ENCODE assay signal across 20 cellular contexts in genomic region chr9:125434986-125435775, GRCh38.
"Had no signal": no experiment of that assay in that cellular context is flagged by ENCODE, and none has a peak within 500 bp of the region (broad histone marks: within the 10 kb centered on the region; RNA-seq: fewer than 3 reads in every experiment).

No MANE protein-coding gene starts in this region.

- H3K9me3 Mint-ChIP-seq: activated naive CD4-positive, alpha-beta T cell treated with anti-CD3 and anti-CD28 coated beads, Interleukin-2, amount 50 U/mL, for 72 hours; effector memory CD8-positive, alpha-beta T cell; neural progenitor cell; stimulated activated memory B cell treated with anti-CD40 and anti-IgM and Interleukin-4, amounts not matched to agents 10 μg/mL and 1 μg/mL and 100 μg/mL, for 72 hours; T-helper 2 cell treated with Interferon-gamma antibody and Interleukin-4, amounts not matched to agents 5 μg/mL and 100 μg/mL, for 36 hours had no signal

- H3K4me1 ChIP-seq: esophagus squamous epithelium, spleen had no signal

- H3K9ac ChIP-seq: neural progenitor cell had no signal

- H3K36me3 Mint-ChIP-seq: activated naive CD4-positive, alpha-beta T cell treated with anti-CD3 and anti-CD28 coated beads, Interleukin-2, amount 50 U/mL, for 72 hours; neural progenitor cell had no signal

- H3K27ac ChIP-seq: esophagus squamous epithelium, hepatocyte, neural progenitor cell, ovary, spleen, thoracic aorta had no signal

- H3K4me3 ChIP-seq: esophagus squamous epithelium, hepatocyte, lung, neural progenitor cell, ovary, spleen, thoracic aorta had no signal

- H3K4me1 Mint-ChIP-seq: activated CD4-positive, alpha-beta T cell treated with anti-CD3 and anti-CD28 coated beads for 36 hours; stimulated activated memory B cell treated with anti-CD40 and anti-IgM and Interleukin-4, amounts not matched to agents 10 μg/mL and 1 μg/mL and 100 μg/mL, for 72 hours had no signal

- FAIRE-seq: TTC549 had no signal

- H3K27me3 Mint-ChIP-seq: activated CD4-positive, alpha-beta T cell treated with anti-CD3 and anti-CD28 coated beads for 36 hours; effector memory CD8-positive, alpha-beta T cell; stimulated activated memory B cell treated with anti-CD40 and anti-IgM and Interleukin-4, amounts not matched to agents 10 μg/mL and 1 μg/mL and 100 μg/mL, for 72 hours had no signal

- ATAC-seq: activated CD4-positive, alpha-beta T cell treated with anti-CD3 and anti-CD28 coated beads for 36 hours; activated naive CD4-positive, alpha-beta T cell treated with anti-CD3 and anti-CD28 coated beads, Interleukin-2, amount 50 U/mL, for 72 hours; effector memory CD8-positive, alpha-beta T cell; stimulated activated memory B cell treated with anti-CD40 and anti-IgM and Interleukin-4, amounts not matched to agents 10 μg/mL and 1 μg/mL and 100 μg/mL, for 72 hours had no signal

- DNase-seq: activated CD4-positive, alpha-beta T cell treated with anti-CD3 and anti-CD28 coated beads for 36 hours; activated CD4-positive, alpha-beta T cell treated with anti-CD3 and anti-CD28 coated beads, Interleukin-2, amount 50 U/mL, for 48 hours; activated gamma-delta T cell treated with Interleukin-2 at 50 U/mL for 16 hours; activated T-cell treated with anti-CD3 and anti-CD28 coated beads, Interleukin-2, amount 50 U/mL, for 1 hour; amniotic stem cell; dermis blood vessel endothelial cell; effector memory CD8-positive, alpha-beta T cell; esophagus squamous epithelium; midbrain; spleen; stimulated activated CD4-positive, alpha-beta T cell treated with anti-CD3 and anti-CD28 coated beads, Interleukin-4, amount 100 ng/mL, for 4 hours had no signal

- H3K4me3 Mint-ChIP-seq: activated CD4-positive, alpha-beta T cell treated with anti-CD3 and anti-CD28 coated beads for 36 hours; effector memory CD8-positive, alpha-beta T cell; neural progenitor cell; stimulated activated memory B cell treated with anti-CD40 and anti-IgM and Interleukin-4, amounts not matched to agents 10 μg/mL and 1 μg/mL and 100 μg/mL, for 72 hours; T-helper 2 cell treated with Interferon-gamma antibody and Interleukin-4, amounts not matched to agents 5 μg/mL and 100 μg/mL, for 36 hours had no signal

- H3K36me3 ChIP-seq: neural progenitor cell, ovary, thoracic aorta had no signal

- H3K27me3 ChIP-seq: esophagus squamous epithelium, hepatocyte, neural progenitor cell, ovary, spleen had no signal

- H3K27ac Mint-ChIP-seq: activated CD4-positive, alpha-beta T cell treated with anti-CD3 and anti-CD28 coated beads for 36 hours; neural progenitor cell; stimulated activated memory B cell treated with anti-CD40 and anti-IgM and Interleukin-4, amounts not matched to agents 10 μg/mL and 1 μg/mL and 100 μg/mL, for 72 hours; T-helper 2 cell treated with Interferon-gamma antibody and Interleukin-4, amounts not matched to agents 5 μg/mL and 100 μg/mL, for 36 hours had no signal

- H3K9me3 ChIP-seq: esophagus squamous epithelium, ovary, spleen, thoracic aorta had no signal
